13 cellular contexts compared by ENCODE assay signal in genomic region chr9:36772449-36773370, GRCh38.
DNase-seq lines count a peak whose midpoint lies in the region; ATAC-seq and TF ChIP-seq lines count a peak whose summit lies in the region.
"Had no signal": no experiment of that assay in that cellular context is flagged by ENCODE, and none has a peak within 500 bp of the region (broad histone marks: within the 10 kb centered on the region; RNA-seq: fewer than 3 reads in every experiment).

No MANE protein-coding gene starts in this region.

- no peak for ATAC-seq in HG03039 (IDR thresholded peaks at IDR 0.05; ENCODE audit: unreplicated experiment)
- ATAC-seq: CD8-positive, alpha-beta T cell had no signal

- no peaks in the 10 kb centered on the region for H3K36me3 Mint-ChIP-seq in type B pancreatic cell
- H3K36me3 Mint-ChIP-seq: CD8-positive, alpha-beta T cell had no signal

- H3K27me3 Mint-ChIP-seq in type B pancreatic cell, result peaks cover 65% of the 10 kb centered on the region

- TF ChIP-seq CTCF in A673 (conservative IDR thresholded peaks at IDR 0.05; ENCODE audit: low read depth, low read length) (no peak), type B pancreatic cell (conservative IDR thresholded peaks at IDR 0.05) (no peak)

- H3K27me3 ChIP-seq in A673 (replicated peaks; ENCODE audit: insufficient read depth, low read depth, low read length, poor library complexity), result peaks cover 48% of the 10 kb centered on the region

- H3K9me3 Mint-ChIP-seq in type B pancreatic cell, result no peaks in the 10 kb centered on the region

- H3K4me1 ChIP-seq in A673 (ENCODE audit: insufficient read depth, low read length, poor library complexity, severe bottlenecking), result no peaks in the 10 kb centered on the region

- POLR2A ChIA-PET in A673 (lab: Charles Lee; ENCODE audit: low non-redundant PET), result no interaction called here

- CTCF ChIA-PET in A673 (lab: Charles Lee), result no interaction called here

- H3K36me3 ChIP-seq in A673 (ENCODE audit: insufficient read depth, low read length, poor library complexity, severe bottlenecking), result no peaks in the 10 kb centered on the region

- no peak overlapping the region for H3K4me3 Mint-ChIP-seq in type B pancreatic cell
- H3K4me3 Mint-ChIP-seq: CD8-positive, alpha-beta T cell had no signal

- H3K4me3 ChIP-seq in A673 (ENCODE audit: low read depth, low read length, poor library complexity, severe bottlenecking), result no peak overlapping the region

- no peak overlapping the region for H3K27ac ChIP-seq in A673 (ENCODE audit: low read depth, low read length, poor library complexity, severe bottlenecking)

- no peak overlapping the region for H3K27ac Mint-ChIP-seq in type B pancreatic cell
- H3K27ac Mint-ChIP-seq: CD8-positive, alpha-beta T cell had no signal

- BruUV-seq in A673 (replicated peaks; lab: Mats Ljungman, UMichigan), result no TSS peak

- no peak for TF ChIP-seq RAD21 in Ishikawa (IDR thresholded peaks at IDR 0.05; ENCODE audit: low read depth)

- intact Hi-C loops in A673 (cut with micrococcal nuclease; ENCODE audit: unreplicated experiment), result no loop called here

- no peaks in the 10 kb centered on the region for H3K4me1 Mint-ChIP-seq in type B pancreatic cell (ENCODE audit: unreplicated experiment)

- no peak for TF ChIP-seq EP300 in Ishikawa (IDR thresholded peaks at IDR 0.05; ENCODE audit: borderline replicate concordance)

- H3K9me3 ChIP-seq in A673 (ENCODE audit: low read depth, low read length, poor library complexity, severe bottlenecking), result no peaks in the 10 kb centered on the region

- DNase-seq in A673 (ENCODE audit: low spot score) (peak; percentile 28), RPMI7951 (ENCODE audit: low read depth) (peak; percentile 38), fibroblast of peridontal ligament (ENCODE audit: extremely low read depth) (peak; percentile 30), AG20443 (ENCODE audit: low spot score) (no peak), NCI-H446 (lab: John Stamatoyannopoulos, UW) (no peak), type B pancreatic cell (ENCODE audit: extremely low spot score, unreplicated experiment) (no peak)
- DNase-seq: anterior cingulate cortex; CD8-positive, alpha-beta T cell; foreskin melanocyte; NCI-H1092 treated with DMSO at 0.1 percent for 48 hours; stimulated activated CD8-positive, alpha-beta memory T cell treated with anti-CD3 and anti-CD28 coated beads, Interleukin-4, amount 100 ng/mL, for 48 hours had no signal

TF ChIP-seq in Ishikawa, 13 proteins besides CTCF, POLR2A, EP300 and RAD21:
- TF ChIP-seq MAX (IDR thresholded peaks at IDR 0.05) (peak; percentile 51; the same call in 1 of the 2 replicates), TEAD4 (IDR thresholded peaks at IDR 0.05) (no peak), ZBTB7A (IDR thresholded peaks at IDR 0.05; ENCODE audit: low read depth) (no peak), CREB1 (IDR thresholded peaks at IDR 0.05; ENCODE audit: low read depth) (no peak), EGR1 (IDR thresholded peaks at IDR 0.05) (no peak), TAF1 (IDR thresholded peaks at IDR 0.05; ENCODE audit: low read depth) (no peak), REST (IDR thresholded peaks at IDR 0.05; ENCODE audit: low read depth) (peak; percentile 88), YY1 (IDR thresholded peaks at IDR 0.05; ENCODE audit: low read depth) (no peak), CEBPB (IDR thresholded peaks at IDR 0.05) (no peak), FOXM1 (IDR thresholded peaks at IDR 0.05; ENCODE audit: borderline replicate concordance, low read depth) (no peak), NFIC (IDR thresholded peaks at IDR 0.05) (no peak), USF1 (IDR thresholded peaks at IDR 0.05) (no peak), TCF12 (IDR thresholded peaks at IDR 0.05; ENCODE audit: low read depth) (no peak)

Comparison
In these comparisons a context has a peak if more than half of its experiments do, and no peak if none do; other contexts are left out.
1. DNase-seq: peak in A673 (single experiment), RPMI7951 (single experiment) and fibroblast of peridontal ligament (single experiment); none in AG20443 (single experiment), NCI-H446 (0 of 2) and type B pancreatic cell (single experiment).